13 cellular contexts compared by ENCODE assay signal in the genomic region with DNA sequence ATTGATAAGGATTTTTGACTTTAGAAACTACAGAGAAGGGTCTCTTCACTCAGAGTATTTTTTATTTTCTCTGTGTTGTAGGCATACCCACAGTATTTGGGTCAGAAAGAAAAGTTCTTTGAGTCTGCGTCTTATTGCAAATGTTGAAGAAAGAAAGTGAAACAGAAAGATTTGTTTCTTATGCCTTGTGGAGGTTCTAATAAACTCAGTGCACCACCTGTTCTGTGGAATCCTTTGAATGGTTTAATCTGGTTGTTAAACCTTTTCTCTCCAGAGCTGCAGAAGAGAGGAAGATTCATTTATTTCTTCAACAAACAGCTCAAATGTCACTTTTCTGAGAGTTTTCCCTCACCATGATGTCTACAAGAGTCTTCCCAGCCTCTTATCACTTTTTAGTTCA.
A peak's percentile ranks its signal among the peaks of the same experiment; 100 is the strongest.
DNase-seq lines count a peak whose midpoint lies in the region; ATAC-seq and TF ChIP-seq lines count a peak whose summit lies in the region.
"Had no signal": no experiment of that assay in that cellular context is flagged by ENCODE, and none has a peak within 500 bp of the region (broad histone marks: within the 10 kb centered on the region; RNA-seq: fewer than 3 reads in every experiment).

No MANE protein-coding gene starts in this region.

- no peak for ATAC-seq in stimulated activated naive CD8-positive, alpha-beta T cell treated with anti-CD3 and anti-CD28 coated beads, Interleukin-15, Interleukin-2, amounts not matched to agents 100 U/mL and 50 U/mL, for 24 hours
- ATAC-seq in HG02623 (IDR thresholded peaks at IDR 0.05; ENCODE audit: unreplicated experiment) (peak; percentile 31), esophagus mucosa (no peak), heart left ventricle (no peak)

- H3K27ac ChIP-seq in uterus, result peak overlapping the region in 1 of 2 donors; percentile 69
- peak overlapping the region in 1 of 12 donors; percentile 87 for H3K27ac ChIP-seq in heart left ventricle
- H3K27ac ChIP-seq: C4-2B, HL-60, SJSA1 had no signal

- DNase-seq in stimulated activated naive CD8-positive, alpha-beta T cell treated with anti-CD3 and anti-CD28 coated beads, Interleukin-15, Interleukin-2, amounts not matched to agents 100 U/mL and 50 U/mL, for 24 hours, result no peak
- DNase-seq in SW 1271 (lab: John Stamatoyannopoulos, UW), result no peak
- DNase-seq in uterus, result no peak
- DNase-seq in heart left ventricle, result no peak
- DNase-seq: NCI-H1930; stimulated activated CD4-positive, alpha-beta T cell treated with anti-CD3 and anti-CD28 coated beads, Interleukin-12 subunit alpha, Interleukin-12 subunit beta, amount 100 ng/mL, for 4 hours had no signal

- peak overlapping the region; percentile 93 for H3K27ac Mint-ChIP-seq in stimulated activated naive CD8-positive, alpha-beta T cell treated with anti-CD3 and anti-CD28 coated beads, Interleukin-15, Interleukin-2, amounts not matched to agents 100 ng/mL and 50 ng/mL, for 24 hours
- peak overlapping the region; percentile 85 for H3K27ac Mint-ChIP-seq in T-helper 1 cell treated with Interleukin-12 subunit alpha and Interleukin-12 subunit beta and Interleukin-4 antibody, amounts not matched to agents 30 μg/mL and 1 μg/mL, for 36 hours

- H3K36me3 ChIP-seq in uterus (no peaks in the 10 kb centered on the region), heart left ventricle (no peaks in the 10 kb centered on the region)
- H3K36me3 ChIP-seq: SJSA1 had no signal

- H3K4me1 ChIP-seq in uterus (peaks cover 0 to 6% of the 10 kb centered on the region in 2 donors), heart left ventricle (peaks cover 0 to 73% (median 35%) of the 10 kb centered on the region in 12 donors)

- H3K36me3 Mint-ChIP-seq in stimulated activated naive CD8-positive, alpha-beta T cell treated with anti-CD3 and anti-CD28 coated beads, Interleukin-15, Interleukin-2, amounts not matched to agents 100 ng/mL and 50 ng/mL, for 24 hours (ENCODE audit: low read depth), result peaks cover 11% of the 10 kb centered on the region
- H3K36me3 Mint-ChIP-seq in T-helper 1 cell treated with Interleukin-12 subunit alpha and Interleukin-12 subunit beta and Interleukin-4 antibody, amounts not matched to agents 30 μg/mL and 1 μg/mL, for 36 hours (ENCODE audit: low read depth), result peaks cover 9% of the 10 kb centered on the region

- peaks cover 18% of the 10 kb centered on the region for H3K9me3 Mint-ChIP-seq in stimulated activated naive CD8-positive, alpha-beta T cell treated with anti-CD3 and anti-CD28 coated beads, Interleukin-15, Interleukin-2, amounts not matched to agents 100 ng/mL and 50 ng/mL, for 24 hours
- H3K9me3 Mint-ChIP-seq in T-helper 1 cell treated with Interleukin-12 subunit alpha and Interleukin-12 subunit beta and Interleukin-4 antibody, amounts not matched to agents 30 μg/mL and 1 μg/mL, for 36 hours, result peaks cover 10% of the 10 kb centered on the region

- TF ChIP-seq CTCF in uterus (IDR thresholded peaks at IDR 0.05), result no peak
- TF ChIP-seq CTCF in heart left ventricle (IDR thresholded peaks at IDR 0.05), result no peak

- H3K27me3 ChIP-seq in uterus (no peaks in the 10 kb centered on the region), heart left ventricle (no peaks in the 10 kb centered on the region)
- H3K27me3 ChIP-seq: SJSA1 had no signal

- H3K9me3 ChIP-seq in uterus, result no peaks in the 10 kb centered on the region
- no peaks in the 10 kb centered on the region for H3K9me3 ChIP-seq in heart left ventricle
- H3K9me3 ChIP-seq: SJSA1 had no signal

- peaks cover 15% of the 10 kb centered on the region for H3K4me1 Mint-ChIP-seq in stimulated activated naive CD8-positive, alpha-beta T cell treated with anti-CD3 and anti-CD28 coated beads, Interleukin-15, Interleukin-2, amounts not matched to agents 100 ng/mL and 50 ng/mL, for 24 hours (ENCODE audit: low read depth)
- H3K4me1 Mint-ChIP-seq in T-helper 1 cell treated with Interleukin-12 subunit alpha and Interleukin-12 subunit beta and Interleukin-4 antibody, amounts not matched to agents 30 μg/mL and 1 μg/mL, for 36 hours (ENCODE audit: low read depth), result peaks cover 41% of the 10 kb centered on the region

- no peaks in the 10 kb centered on the region for H3K27me3 Mint-ChIP-seq in stimulated activated naive CD8-positive, alpha-beta T cell treated with anti-CD3 and anti-CD28 coated beads, Interleukin-15, Interleukin-2, amounts not matched to agents 100 ng/mL and 50 ng/mL, for 24 hours
- H3K27me3 Mint-ChIP-seq in T-helper 1 cell treated with Interleukin-12 subunit alpha and Interleukin-12 subunit beta and Interleukin-4 antibody, amounts not matched to agents 30 μg/mL and 1 μg/mL, for 36 hours (ENCODE audit: low read depth), result no peaks in the 10 kb centered on the region

- peak overlapping the region; percentile 68 for H3K4me3 Mint-ChIP-seq in stimulated activated naive CD8-positive, alpha-beta T cell treated with anti-CD3 and anti-CD28 coated beads, Interleukin-15, Interleukin-2, amounts not matched to agents 100 ng/mL and 50 ng/mL, for 24 hours
- H3K4me3 Mint-ChIP-seq in T-helper 1 cell treated with Interleukin-12 subunit alpha and Interleukin-12 subunit beta and Interleukin-4 antibody, amounts not matched to agents 30 μg/mL and 1 μg/mL, for 36 hours, result peak overlapping the region; percentile 64

- intact Hi-C loops in uterus (cut with DNase I; ENCODE audit: low total_unique reads) (no loop called here), heart left ventricle (cut with DNase I) (loop anchor here in 6 of 10 donors (5.0 to 10.0 kb wide), 5 partner anchors 141 to 561 kb away; partner anchors contain the start of gene BTG1 (in 1 of the 6))

- WGBS in heart left ventricle, 4 donors, result 75 to 92% (median 86%) methylated on average over 1 of the region's 1 CpG

- H3K4me3 ChIP-seq in uterus (no peak overlapping the region), heart left ventricle (no peak overlapping the region)
- H3K4me3 ChIP-seq: SJSA1 had no signal

- TF ChIP-seq POLR2A in uterus (IDR thresholded peaks at IDR 0.05) (no peak), heart left ventricle (IDR thresholded peaks at IDR 0.05) (no peak)
